Comparison of ENCODE assay signal across 8 cellular contexts in genomic region chr17:5584383-5584951, GRCh38. TPM values are rescaled to one million over a fixed set of nuclear protein-coding genes. Genes with fewer than 3 reads are reported as not detected.
DNase-seq lines count a peak whose midpoint lies in the region; ATAC-seq and TF ChIP-seq lines count a peak whose summit lies in the region.

NLRP1 (minus strand) TSS chr17:5584509; CDS start chr17:5583957, 552 bp downstream.

- peak within 1 kb of the TSS; percentile 66 for H3K4me2 ChIP-seq in HCT116 (ENCODE audit: low read length)

- POLR2A ChIA-PET in HCT116 (lab: Charles Lee): interaction anchor here (0.6 kb wide), 1 partner anchor 115 kb away, joined by 5 read pairs; no protein-coding TSS in a partner anchor

- H3K9me3 ChIP-seq in HCT116 (ENCODE audit: control insufficient read depth in 1 of 2, insufficient read depth in 1 of 2, low read depth in 1 of 2, low read length in 2 of 2) (no peaks in the 10 kb centered on the region), colonic mucosa (no peaks in the 10 kb centered on the region), lung (ENCODE audit: control insufficient read depth in 2 of 2, insufficient read depth in 1 of 2, low read length in 1 of 2) (no peaks in the 10 kb centered on the region)

- H3K27me3 ChIP-seq in HCT116 (ENCODE audit: insufficient read depth, low read length) (no peaks in the 10 kb centered on the region), colonic mucosa (no peaks in the 10 kb centered on the region), lung (ENCODE audit: control insufficient read depth, insufficient read depth) (no peaks in the 10 kb centered on the region)

- TF ChIP-seq RAD21 in HCT116 (IDR thresholded peaks at IDR 0.05; ENCODE audit: low read depth): no peak

- ATAC-seq in HCT116 (peak; percentile 93), lung (ENCODE audit: insufficient read depth, low FRiP score) (peak; percentile 89)

- 11 to 15% methylated on average over 11 of the region's 11 CpGs for WGBS in lung, 2 donors

- no peak within 1 kb of the TSS for H2AFZ ChIP-seq in HCT116 (ENCODE audit: low read depth, low read length, poor library complexity, severe bottlenecking)

- no peaks in the 10 kb centered on the region for H4K20me1 ChIP-seq in HCT116 (ENCODE audit: insufficient read depth)

- no peaks in the 10 kb centered on the region for H3K9me2 ChIP-seq in HCT116 (ENCODE audit: insufficient read depth)

- peak within 1 kb of the TSS; percentile 33 to 44 for H3K4me3 ChIP-seq in HCT116 (replicated peaks in 1 of 2; ENCODE audit: low read depth in 1 of 2, low read length in 2 of 2)
- peak within 1 kb of the TSS; percentile 33 for H3K4me3 ChIP-seq in colonic mucosa
- H3K4me3 ChIP-seq in lung: peak within 1 kb of the TSS; percentile 55

- intact Hi-C loops in HCT116 (cut with micrococcal nuclease): loop anchor here (10.0 kb wide), 1 partner anchor 1060 kb away; the partner anchor contains the start of genes KIAA0753 and TXNDC17
- intact Hi-C loops in colonic mucosa (cut with DNase I): no loop called here

- BruUV-seq in HCT116 (replicated peaks; lab: Mats Ljungman, UMichigan): no TSS peak

- no peak for TF ChIP-seq CTCF in HCT116 (IDR thresholded peaks at IDR 0.05 in 2 of 3, conservative IDR thresholded peaks at IDR 0.05 in 1 of 3; ENCODE audit: borderline replicate concordance in 1 of 3, insufficient read depth in 1 of 3, low read depth in 2 of 3, low read length in 2 of 3)
- no peak for TF ChIP-seq CTCF in colonic mucosa (IDR thresholded peaks at IDR 0.05)
- no peak for TF ChIP-seq CTCF in lung (IDR thresholded peaks at IDR 0.05; ENCODE audit: control extremely low read depth, extremely low read depth)

- TF ChIP-seq POLR2A in GM10847 (IDR thresholded peaks at IDR 0.05; ENCODE audit: extremely low read depth, insufficient read length): peak; percentile 55
- TF ChIP-seq POLR2A in HCT116 (IDR thresholded peaks at IDR 0.05; ENCODE audit: borderline replicate concordance, extremely low read depth, insufficient read depth, insufficient read length): peak; percentile 21

- peak; percentile 71 for DNase-seq in HCT116 (ENCODE audit: low read depth, low spot score)
- peak; percentile 26 for DNase-seq in NCI-H1105 (lab: John Stamatoyannopoulos, UW)
- peak; percentile 97 for DNase-seq in activated CD4-positive, alpha-beta T cell treated with anti-CD3 and anti-CD28 coated beads for 48 hours
- peak; percentile 87 for DNase-seq in colonic mucosa
- DNase-seq in lung (ENCODE audit: low spot score): peak; percentile 90
- peak; percentile 88 for DNase-seq in stimulated activated CD8-positive, alpha-beta memory T cell treated with anti-CD3 and anti-CD28 coated beads, Interleukin-12 subunit alpha, Interleukin-12 subunit beta, amount 100 ng/mL, for 1 hour (ENCODE audit: low read depth)
- no peak for DNase-seq in NCI-H2107 (lab: John Stamatoyannopoulos, UW)

- no peaks in the 10 kb centered on the region for H3K36me3 ChIP-seq in HCT116 (ENCODE audit: control insufficient read depth in 1 of 2, insufficient read depth in 2 of 2, low read length in 2 of 2)
- H3K36me3 ChIP-seq in colonic mucosa: no peaks in the 10 kb centered on the region
- peaks cover 0 to 6% of the 10 kb centered on the region in 2 donors for H3K36me3 ChIP-seq in lung (ENCODE audit: control insufficient read depth in 2 of 2, insufficient read depth in 2 of 2, low read length in 2 of 2)

- peaks cover 10 to 26% of the 10 kb centered on the region in 2 experiments for H3K4me1 ChIP-seq in HCT116 (ENCODE audit: control insufficient read depth in 1 of 2, insufficient read depth in 2 of 2, low read length in 2 of 2)
- H3K4me1 ChIP-seq in colonic mucosa: peaks cover 3% of the 10 kb centered on the region
- peaks cover 0 to 2% of the 10 kb centered on the region in 2 donors for H3K4me1 ChIP-seq in lung (ENCODE audit: control insufficient read depth in 2 of 2, insufficient read depth in 2 of 2, low read length in 2 of 2)

- CTCF ChIA-PET in HCT116 (lab: Charles Lee): interaction anchor here (1.2 kb wide), 1 partner anchor 852 kb away, joined by 3 read pairs; no protein-coding TSS in a partner anchor

- RAD21 ChIA-PET in HCT116 (lab: Charles Lee; ENCODE audit: low non-redundant PET in 1 of 2, low total read pairs in 2 of 2, uncharacterized antibody in 2 of 2, unreplicated experiment in 2 of 2): no interaction called here

- H3K27ac ChIP-seq in HCT116 (ENCODE audit: low read depth, low read length) (peak within 1 kb of the TSS; percentile 40), colonic mucosa (peak within 1 kb of the TSS; percentile 72), lung (ENCODE audit: low read depth in 1 of 2, low read length in 1 of 2) (peak within 1 kb of the TSS; percentile 64 to 89)

- H3K9ac ChIP-seq in HCT116 (ENCODE audit: low read length) (peak within 1 kb of the TSS; percentile 34), colonic mucosa (ENCODE audit: low read depth in 2 of 2, low read length in 2 of 2) (peak within 1 kb of the TSS; percentile 48 to 61)

- no peaks in the 10 kb centered on the region for H3K79me2 ChIP-seq in HCT116 (ENCODE audit: insufficient read depth, low read length)

TF ChIP-seq in HCT116, 20 proteins besides CTCF, POLR2A, EP300 and RAD21:
- TF ChIP-seq SIN3A (IDR thresholded peaks at IDR 0.05; ENCODE audit: low read depth) (no peak), TCF7L2 (IDR thresholded peaks at IDR 0.05; ENCODE audit: borderline replicate concordance, extremely low read depth, insufficient read depth, insufficient read length) (peak; percentile 20), CEBPB (IDR thresholded peaks at IDR 0.05; ENCODE audit: low read depth) (no peak), EGR1 (IDR thresholded peaks at IDR 0.05; ENCODE audit: low read depth) (no peak), MAX (IDR thresholded peaks at IDR 0.05) (peak; percentile 37; the same call in 1 of the 2 replicates), ELF1 (IDR thresholded peaks at IDR 0.05; ENCODE audit: borderline replicate concordance, low read depth) (no peak), ZFX (IDR thresholded peaks at IDR 0.05) (peak; percentile 63), POLR2AphosphoS5 (IDR thresholded peaks at IDR 0.05; ENCODE audit: low read depth, low read length) (peak; percentile 70)

RNA-seq across cellular contexts. Expression of gene NLRP1, which starts in this region (rescaled TPM):
- total RNA-seq in HCT116 (2021; ENCODE audit: unreplicated experiment) (7.2 TPM), colonic mucosa (1 to 10 TPM; 5.1 to 7.2 TPM), lung (10 to 100 TPM; 29.2 to 33.1 TPM)
- polyA plus RNA-seq in HCT116 (2012): 5.1 and 5.7 TPM in 2 replicates
- 10 to 100 TPM; 14.5 to 21.2 TPM for polyA plus RNA-seq in lung
